11 cellular contexts compared by ENCODE assay signal in genomic region chr3:21894459-21895083, GRCh38.
A peak's percentile ranks its signal among the peaks of the same experiment; 100 is the strongest.
DNase-seq lines count a peak whose midpoint lies in the region; ATAC-seq and TF ChIP-seq lines count a peak whose summit lies in the region.
"Had no signal": no experiment of that assay in that cellular context is flagged by ENCODE, and none has a peak within 500 bp of the region (broad histone marks: within the 10 kb centered on the region; RNA-seq: fewer than 3 reads in every experiment).

No MANE protein-coding gene starts in this region.

- TF ChIP-seq EP300 in tibial nerve (IDR thresholded peaks at IDR 0.05): no peak

- H3K27me3 ChIP-seq in tibial nerve: no peaks in the 10 kb centered on the region
- H3K27me3 ChIP-seq: neutrophil had no signal

- no peaks in the 10 kb centered on the region for H3K36me3 ChIP-seq in tibial nerve
- H3K36me3 ChIP-seq: neutrophil had no signal

- H3K27ac ChIP-seq in VCaP (no peak overlapping the region), tibial nerve (no peak overlapping the region)
- H3K27ac ChIP-seq: neutrophil had no signal

- H3K4me1 ChIP-seq in tibial nerve: no peaks in the 10 kb centered on the region

- no peak overlapping the region for H3K4me3 ChIP-seq in tibial nerve

- WGBS in tibial nerve, 2 donors: 50 to 56% methylated on average over 2 of the region's 2 CpGs

- DNase-seq in NCI-H82 (lab: John Stamatoyannopoulos, UW) (peak; percentile 21), NCI-H82 treated with DMSO at 0.1 percent for 48 hours (lab: John Stamatoyannopoulos, UW; ENCODE audit: unreplicated experiment) (no peak), left ventricle myocardium superior (no peak), tibial nerve (ENCODE audit: low spot score in 2 of 2) (peak in 1 of 2 donors; percentile 37), anterior cingulate cortex (lab: John Stamatoyannopoulos, UW) (no peak), NCI-H774 (lab: John Stamatoyannopoulos, UW) (no peak), KG1 (lab: John Stamatoyannopoulos, UW) (no peak)
- DNase-seq: activated T-cell treated with anti-CD3 and anti-CD28 coated beads, Interleukin-2, amount 50 U/mL, for 72 hours; CD4-positive, CD25-positive, alpha-beta regulatory T cell had no signal

- H3K9me3 ChIP-seq in tibial nerve: no peaks in the 10 kb centered on the region
- H3K9me3 ChIP-seq: neutrophil had no signal

- TF ChIP-seq POLR2A in tibial nerve (IDR thresholded peaks at IDR 0.05): no peak

- ATAC-seq in left ventricle myocardium superior: peak; percentile 68
- ATAC-seq: activated T-cell treated with anti-CD3 and anti-CD28 coated beads, Interleukin-2, amount 50 U/mL, for 72 hours had no signal

- intact Hi-C loops in left ventricle myocardium superior (cut with micrococcal nuclease): loop anchor here (5.0 to 10.0 kb wide), 2 partner anchors 142 to 1380 kb away; partner anchors contain the start of gene ZNF385D

- TF ChIP-seq CTCF in VCaP (conservative IDR thresholded peaks at IDR 0.05) (peak; percentile 82), tibial nerve (IDR thresholded peaks at IDR 0.05) (peak; percentile 28 to 53 (median 50))
